Comparison of ENCODE assay signal across 1 cellular context in the genomic region with DNA sequence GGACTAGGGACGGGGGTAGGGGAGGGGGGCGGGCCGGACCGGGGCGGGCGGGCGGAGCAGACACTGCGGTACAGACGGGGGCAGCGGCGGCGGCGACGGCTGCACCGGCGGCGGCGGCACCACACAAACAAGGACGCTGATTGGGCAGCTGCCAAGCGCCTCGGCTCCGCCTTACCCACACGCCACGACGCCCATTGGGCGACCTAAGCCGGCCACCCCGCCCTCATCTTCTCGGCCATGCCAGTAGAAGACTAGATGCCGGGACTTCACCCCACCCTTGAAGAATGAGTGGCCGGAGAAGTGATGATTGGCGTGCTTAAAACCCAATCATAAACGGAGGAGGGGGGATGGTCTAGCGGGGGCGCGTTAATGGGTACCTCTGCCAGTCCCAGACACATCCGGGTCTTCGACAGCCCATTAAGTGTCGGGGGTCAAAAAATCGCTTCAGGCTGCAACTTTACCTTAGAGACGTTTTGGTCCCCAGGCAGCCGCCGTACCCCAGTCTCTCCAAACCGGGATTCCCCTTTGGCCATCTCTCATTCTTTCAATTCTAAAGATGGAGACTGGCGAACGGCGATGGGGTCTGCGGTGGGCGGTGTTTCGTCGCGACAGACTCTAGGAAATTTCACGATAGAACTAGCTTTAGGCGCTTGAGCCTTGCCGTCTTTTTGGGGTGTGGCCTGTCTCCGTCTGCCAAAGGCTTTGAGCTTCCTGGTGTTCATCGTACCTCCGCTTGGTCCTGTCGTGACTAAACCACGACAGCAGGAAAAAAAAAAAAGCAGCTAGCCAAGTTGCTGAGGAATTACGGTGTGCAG.
TF ChIP-seq lines count a peak whose summit lies in the region.

A gene (minus strand): TSS at position 135 of the 815 bp plus-strand sequence. CDS start 94,625 bp downstream, outside the sequence.

TF ChIP-seq in GM12878, 131 proteins besides CTCF, POLR2A, EP300 and RAD21 (continued from another document and continues in another):
- TF ChIP-seq, protein P1, sequence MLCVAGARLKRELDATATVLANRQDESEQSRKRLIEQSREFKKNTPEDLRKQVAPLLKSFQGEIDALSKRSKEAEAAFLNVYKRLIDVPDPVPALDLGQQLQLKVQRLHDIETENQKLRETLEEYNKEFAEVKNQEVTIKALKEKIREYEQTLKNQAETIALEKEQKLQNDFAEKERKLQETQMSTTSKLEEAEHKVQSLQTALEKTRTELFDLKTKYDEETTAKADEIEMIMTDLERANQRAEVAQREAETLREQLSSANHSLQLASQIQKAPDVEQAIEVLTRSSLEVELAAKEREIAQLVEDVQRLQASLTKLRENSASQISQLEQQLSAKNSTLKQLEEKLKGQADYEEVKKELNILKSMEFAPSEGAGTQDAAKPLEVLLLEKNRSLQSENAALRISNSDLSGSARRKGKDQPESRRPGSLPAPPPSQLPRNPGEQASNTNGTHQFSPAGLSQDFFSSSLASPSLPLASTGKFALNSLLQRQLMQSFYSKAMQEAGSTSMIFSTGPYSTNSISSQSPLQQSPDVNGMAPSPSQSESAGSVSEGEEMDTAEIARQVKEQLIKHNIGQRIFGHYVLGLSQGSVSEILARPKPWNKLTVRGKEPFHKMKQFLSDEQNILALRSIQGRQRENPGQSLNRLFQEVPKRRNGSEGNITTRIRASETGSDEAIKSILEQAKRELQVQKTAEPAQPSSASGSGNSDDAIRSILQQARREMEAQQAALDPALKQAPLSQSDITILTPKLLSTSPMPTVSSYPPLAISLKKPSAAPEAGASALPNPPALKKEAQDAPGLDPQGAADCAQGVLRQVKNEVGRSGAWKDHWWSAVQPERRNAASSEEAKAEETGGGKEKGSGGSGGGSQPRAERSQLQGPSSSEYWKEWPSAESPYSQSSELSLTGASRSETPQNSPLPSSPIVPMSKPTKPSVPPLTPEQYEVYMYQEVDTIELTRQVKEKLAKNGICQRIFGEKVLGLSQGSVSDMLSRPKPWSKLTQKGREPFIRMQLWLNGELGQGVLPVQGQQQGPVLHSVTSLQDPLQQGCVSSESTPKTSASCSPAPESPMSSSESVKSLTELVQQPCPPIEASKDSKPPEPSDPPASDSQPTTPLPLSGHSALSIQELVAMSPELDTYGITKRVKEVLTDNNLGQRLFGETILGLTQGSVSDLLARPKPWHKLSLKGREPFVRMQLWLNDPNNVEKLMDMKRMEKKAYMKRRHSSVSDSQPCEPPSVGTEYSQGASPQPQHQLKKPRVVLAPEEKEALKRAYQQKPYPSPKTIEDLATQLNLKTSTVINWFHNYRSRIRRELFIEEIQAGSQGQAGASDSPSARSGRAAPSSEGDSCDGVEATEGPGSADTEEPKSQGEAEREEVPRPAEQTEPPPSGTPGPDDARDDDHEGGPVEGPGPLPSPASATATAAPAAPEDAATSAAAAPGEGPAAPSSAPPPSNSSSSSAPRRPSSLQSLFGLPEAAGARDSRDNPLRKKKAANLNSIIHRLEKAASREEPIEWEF (IDR thresholded peaks at IDR 0.05; ENCODE audit: insufficient replicate concordance, low read depth, low read length): no peak
- TF ChIP-seq, protein P2, sequence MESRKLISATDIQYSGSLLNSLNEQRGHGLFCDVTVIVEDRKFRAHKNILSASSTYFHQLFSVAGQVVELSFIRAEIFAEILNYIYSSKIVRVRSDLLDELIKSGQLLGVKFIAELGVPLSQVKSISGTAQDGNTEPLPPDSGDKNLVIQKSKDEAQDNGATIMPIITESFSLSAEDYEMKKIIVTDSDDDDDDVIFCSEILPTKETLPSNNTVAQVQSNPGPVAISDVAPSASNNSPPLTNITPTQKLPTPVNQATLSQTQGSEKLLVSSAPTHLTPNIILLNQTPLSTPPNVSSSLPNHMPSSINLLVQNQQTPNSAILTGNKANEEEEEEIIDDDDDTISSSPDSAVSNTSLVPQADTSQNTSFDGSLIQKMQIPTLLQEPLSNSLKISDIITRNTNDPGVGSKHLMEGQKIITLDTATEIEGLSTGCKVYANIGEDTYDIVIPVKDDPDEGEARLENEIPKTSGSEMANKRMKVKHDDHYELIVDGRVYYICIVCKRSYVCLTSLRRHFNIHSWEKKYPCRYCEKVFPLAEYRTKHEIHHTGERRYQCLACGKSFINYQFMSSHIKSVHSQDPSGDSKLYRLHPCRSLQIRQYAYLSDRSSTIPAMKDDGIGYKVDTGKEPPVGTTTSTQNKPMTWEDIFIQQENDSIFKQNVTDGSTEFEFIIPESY (IDR thresholded peaks at IDR 0.05): 0 out of 2 replicates have a peak, but pooled peaks have one; percentile 36
- TF ChIP-seq, protein P3, sequence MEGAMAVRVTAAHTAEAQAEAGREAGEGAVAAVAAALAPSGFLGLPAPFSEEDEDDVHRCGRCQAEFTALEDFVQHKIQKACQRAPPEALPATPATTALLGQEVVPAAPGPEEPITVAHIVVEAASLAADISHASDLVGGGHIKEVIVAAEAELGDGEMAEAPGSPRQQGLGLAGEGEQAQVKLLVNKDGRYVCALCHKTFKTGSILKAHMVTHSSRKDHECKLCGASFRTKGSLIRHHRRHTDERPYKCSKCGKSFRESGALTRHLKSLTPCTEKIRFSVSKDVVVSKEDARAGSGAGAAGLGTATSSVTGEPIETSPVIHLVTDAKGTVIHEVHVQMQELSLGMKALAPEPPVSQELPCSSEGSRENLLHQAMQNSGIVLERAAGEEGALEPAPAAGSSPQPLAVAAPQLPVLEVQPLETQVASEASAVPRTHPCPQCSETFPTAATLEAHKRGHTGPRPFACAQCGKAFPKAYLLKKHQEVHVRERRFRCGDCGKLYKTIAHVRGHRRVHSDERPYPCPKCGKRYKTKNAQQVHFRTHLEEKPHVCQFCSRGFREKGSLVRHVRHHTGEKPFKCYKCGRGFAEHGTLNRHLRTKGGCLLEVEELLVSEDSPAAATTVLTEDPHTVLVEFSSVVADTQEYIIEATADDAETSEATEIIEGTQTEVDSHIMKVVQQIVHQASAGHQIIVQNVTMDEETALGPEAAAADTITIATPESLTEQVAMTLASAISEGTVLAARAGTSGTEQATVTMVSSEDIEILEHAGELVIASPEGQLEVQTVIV (IDR thresholded peaks at IDR 0.05; ENCODE audit: borderline replicate concordance, partially characterized antibody): peak; percentile 55
- TF ChIP-seq MEF2A (IDR thresholded peaks at IDR 0.05; ENCODE audit: insufficient read depth, low read depth, low read length) (0 out of 2 replicates have a peak, but pooled peaks have one; percentile 46), NR2C1 (IDR thresholded peaks at IDR 0.05) (peak; percentile 67), EGR1 (IDR thresholded peaks at IDR 0.05; ENCODE audit: borderline replicate concordance in 1 of 2, low read depth in 2 of 2, low read length in 2 of 2) (peak in 1 of 2 experiments; percentile 89; a peak in 2 of 3 replicates), PAX5 (IDR thresholded peaks at IDR 0.05; ENCODE audit: borderline replicate concordance, low read depth, low read length) (0 out of 2 replicates have a peak, but pooled peaks have one; percentile 7), ZSCAN29 (IDR thresholded peaks at IDR 0.05) (peak; percentile 50; the same call in 1 of the 2 replicates), NBN (IDR thresholded peaks at IDR 0.05) (peak; percentile 96), BACH1 (IDR thresholded peaks at IDR 0.05; ENCODE audit: borderline replicate concordance) (peak; percentile 100), PAX8 (IDR thresholded peaks at IDR 0.05) (peak; percentile 80; the same call in 1 of the 2 replicates), RFX5 (IDR thresholded peaks at IDR 0.05; ENCODE audit: low read depth, low read length) (peak; percentile 69), KLF5 (IDR thresholded peaks at IDR 0.05; ENCODE audit: partially characterized antibody) (peak; percentile 86), PML (IDR thresholded peaks at IDR 0.05; ENCODE audit: low read length) (peak; percentile 77; the same call in 1 of the 2 replicates), RUNX3 (IDR thresholded peaks at IDR 0.05; ENCODE audit: low read length) (peak; percentile 68), MXI1 (IDR thresholded peaks at IDR 0.05; ENCODE audit: low read depth, low read length) (peak; percentile 70), SIX5 (IDR thresholded peaks at IDR 0.05; ENCODE audit: low read depth, low read length, severe bottlenecking) (peak; percentile 19), FOXM1 (IDR thresholded peaks at IDR 0.05; ENCODE audit: low read depth, low read length) (peak; percentile 17; the same call in 1 of the 2 replicates), EZH2 (IDR thresholded peaks at IDR 0.05; ENCODE audit: borderline replicate concordance, control insufficient read depth, low read depth, low read length) (no peak), CHD4 (IDR thresholded peaks at IDR 0.05) (no peak)
- TF ChIP-seq, protein P4, sequence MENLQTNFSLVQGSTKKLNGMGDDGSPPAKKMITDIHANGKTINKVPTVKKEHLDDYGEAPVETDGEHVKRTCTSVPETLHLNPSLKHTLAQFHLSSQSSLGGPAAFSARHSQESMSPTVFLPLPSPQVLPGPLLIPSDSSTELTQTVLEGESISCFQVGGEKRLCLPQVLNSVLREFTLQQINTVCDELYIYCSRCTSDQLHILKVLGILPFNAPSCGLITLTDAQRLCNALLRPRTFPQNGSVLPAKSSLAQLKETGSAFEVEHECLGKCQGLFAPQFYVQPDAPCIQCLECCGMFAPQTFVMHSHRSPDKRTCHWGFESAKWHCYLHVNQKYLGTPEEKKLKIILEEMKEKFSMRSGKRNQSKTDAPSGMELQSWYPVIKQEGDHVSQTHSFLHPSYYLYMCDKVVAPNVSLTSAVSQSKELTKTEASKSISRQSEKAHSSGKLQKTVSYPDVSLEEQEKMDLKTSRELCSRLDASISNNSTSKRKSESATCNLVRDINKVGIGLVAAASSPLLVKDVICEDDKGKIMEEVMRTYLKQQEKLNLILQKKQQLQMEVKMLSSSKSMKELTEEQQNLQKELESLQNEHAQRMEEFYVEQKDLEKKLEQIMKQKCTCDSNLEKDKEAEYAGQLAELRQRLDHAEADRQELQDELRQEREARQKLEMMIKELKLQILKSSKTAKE (IDR thresholded peaks at IDR 0.05; ENCODE audit: low read depth, poor library complexity, severe bottlenecking): peak; percentile 94
- TF ChIP-seq, protein P5, sequence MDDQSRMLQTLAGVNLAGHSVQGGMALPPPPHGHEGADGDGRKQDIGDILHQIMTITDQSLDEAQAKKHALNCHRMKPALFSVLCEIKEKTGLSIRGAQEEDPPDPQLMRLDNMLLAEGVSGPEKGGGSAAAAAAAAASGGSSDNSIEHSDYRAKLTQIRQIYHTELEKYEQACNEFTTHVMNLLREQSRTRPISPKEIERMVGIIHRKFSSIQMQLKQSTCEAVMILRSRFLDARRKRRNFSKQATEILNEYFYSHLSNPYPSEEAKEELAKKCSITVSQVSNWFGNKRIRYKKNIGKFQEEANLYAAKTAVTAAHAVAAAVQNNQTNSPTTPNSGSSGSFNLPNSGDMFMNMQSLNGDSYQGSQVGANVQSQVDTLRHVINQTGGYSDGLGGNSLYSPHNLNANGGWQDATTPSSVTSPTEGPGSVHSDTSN (IDR thresholded peaks at IDR 0.05; ENCODE audit: insufficient replicate concordance, low read depth, low read length): peak; percentile 99
- TF ChIP-seq, protein P6, sequence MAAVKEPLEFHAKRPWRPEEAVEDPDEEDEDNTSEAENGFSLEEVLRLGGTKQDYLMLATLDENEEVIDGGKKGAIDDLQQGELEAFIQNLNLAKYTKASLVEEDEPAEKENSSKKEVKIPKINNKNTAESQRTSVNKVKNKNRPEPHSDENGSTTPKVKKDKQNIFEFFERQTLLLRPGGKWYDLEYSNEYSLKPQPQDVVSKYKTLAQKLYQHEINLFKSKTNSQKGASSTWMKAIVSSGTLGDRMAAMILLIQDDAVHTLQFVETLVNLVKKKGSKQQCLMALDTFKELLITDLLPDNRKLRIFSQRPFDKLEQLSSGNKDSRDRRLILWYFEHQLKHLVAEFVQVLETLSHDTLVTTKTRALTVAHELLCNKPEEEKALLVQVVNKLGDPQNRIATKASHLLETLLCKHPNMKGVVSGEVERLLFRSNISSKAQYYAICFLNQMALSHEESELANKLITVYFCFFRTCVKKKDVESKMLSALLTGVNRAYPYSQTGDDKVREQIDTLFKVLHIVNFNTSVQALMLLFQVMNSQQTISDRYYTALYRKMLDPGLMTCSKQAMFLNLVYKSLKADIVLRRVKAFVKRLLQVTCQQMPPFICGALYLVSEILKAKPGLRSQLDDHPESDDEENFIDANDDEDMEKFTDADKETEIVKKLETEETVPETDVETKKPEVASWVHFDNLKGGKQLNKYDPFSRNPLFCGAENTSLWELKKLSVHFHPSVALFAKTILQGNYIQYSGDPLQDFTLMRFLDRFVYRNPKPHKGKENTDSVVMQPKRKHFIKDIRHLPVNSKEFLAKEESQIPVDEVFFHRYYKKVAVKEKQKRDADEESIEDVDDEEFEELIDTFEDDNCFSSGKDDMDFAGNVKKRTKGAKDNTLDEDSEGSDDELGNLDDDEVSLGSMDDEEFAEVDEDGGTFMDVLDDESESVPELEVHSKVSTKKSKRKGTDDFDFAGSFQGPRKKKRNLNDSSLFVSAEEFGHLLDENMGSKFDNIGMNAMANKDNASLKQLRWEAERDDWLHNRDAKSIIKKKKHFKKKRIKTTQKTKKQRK (IDR thresholded peaks at IDR 0.05; ENCODE audit: low read depth, low read length): peak; percentile 88
- TF ChIP-seq, protein P7, sequence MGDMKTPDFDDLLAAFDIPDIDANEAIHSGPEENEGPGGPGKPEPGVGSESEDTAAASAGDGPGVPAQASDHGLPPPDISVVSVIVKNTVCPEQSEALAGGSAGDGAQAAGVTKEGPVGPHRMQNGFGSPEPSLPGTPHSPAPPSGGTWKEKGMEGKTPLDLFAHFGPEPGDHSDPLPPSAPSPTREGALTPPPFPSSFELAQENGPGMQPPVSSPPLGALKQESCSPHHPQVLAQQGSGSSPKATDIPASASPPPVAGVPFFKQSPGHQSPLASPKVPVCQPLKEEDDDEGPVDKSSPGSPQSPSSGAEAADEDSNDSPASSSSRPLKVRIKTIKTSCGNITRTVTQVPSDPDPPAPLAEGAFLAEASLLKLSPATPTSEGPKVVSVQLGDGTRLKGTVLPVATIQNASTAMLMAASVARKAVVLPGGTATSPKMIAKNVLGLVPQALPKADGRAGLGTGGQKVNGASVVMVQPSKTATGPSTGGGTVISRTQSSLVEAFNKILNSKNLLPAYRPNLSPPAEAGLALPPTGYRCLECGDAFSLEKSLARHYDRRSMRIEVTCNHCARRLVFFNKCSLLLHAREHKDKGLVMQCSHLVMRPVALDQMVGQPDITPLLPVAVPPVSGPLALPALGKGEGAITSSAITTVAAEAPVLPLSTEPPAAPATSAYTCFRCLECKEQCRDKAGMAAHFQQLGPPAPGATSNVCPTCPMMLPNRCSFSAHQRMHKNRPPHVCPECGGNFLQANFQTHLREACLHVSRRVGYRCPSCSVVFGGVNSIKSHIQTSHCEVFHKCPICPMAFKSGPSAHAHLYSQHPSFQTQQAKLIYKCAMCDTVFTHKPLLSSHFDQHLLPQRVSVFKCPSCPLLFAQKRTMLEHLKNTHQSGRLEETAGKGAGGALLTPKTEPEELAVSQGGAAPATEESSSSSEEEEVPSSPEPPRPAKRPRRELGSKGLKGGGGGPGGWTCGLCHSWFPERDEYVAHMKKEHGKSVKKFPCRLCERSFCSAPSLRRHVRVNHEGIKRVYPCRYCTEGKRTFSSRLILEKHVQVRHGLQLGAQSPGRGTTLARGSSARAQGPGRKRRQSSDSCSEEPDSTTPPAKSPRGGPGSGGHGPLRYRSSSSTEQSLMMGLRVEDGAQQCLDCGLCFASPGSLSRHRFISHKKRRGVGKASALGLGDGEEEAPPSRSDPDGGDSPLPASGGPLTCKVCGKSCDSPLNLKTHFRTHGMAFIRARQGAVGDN (IDR thresholded peaks at IDR 0.05): peak; percentile 43
